8 cellular contexts compared by ENCODE assay signal in genomic region chr14:74084277-74085046, GRCh38. TPM values are rescaled to one million over a fixed set of nuclear protein-coding genes. Genes with fewer than 3 reads are reported as not detected.
DNase-seq lines count a peak whose midpoint lies in the region; TF ChIP-seq lines count a peak whose summit lies in the region.

ALDH6A1 (minus strand) TSS chr14:74084453; CDS start chr14:74084394, 59 bp downstream.
LIN52 (plus strand) TSS chr14:74084956; CDS start chr14:74084975, 19 bp downstream.

- H3K36me3 ChIP-seq in HAP-1 (replicated peaks) (no peaks in the 10 kb centered on the region), MG63 (no peaks in the 10 kb centered on the region)

- no peaks in the 10 kb centered on the region for H3K27me3 Mint-ChIP-seq in nephron (ENCODE audit: low read depth)
- H3K27me3 Mint-ChIP-seq in stimulated activated naive CD8-positive, alpha-beta T cell treated with anti-CD3 and anti-CD28 coated beads, Interleukin-15, Interleukin-2, amounts not matched to agents 100 ng/mL and 50 ng/mL, for 24 hours: no peaks in the 10 kb centered on the region

- peak within 1 kb of the TSS; percentile 69 for H3K4me3 ChIP-seq in HAP-1
- H3K4me3 ChIP-seq in MG63: peak within 1 kb of the TSS; percentile 88
- peak within 1 kb of the TSS; percentile 97 for H3K4me3 ChIP-seq in fibroblast of the aortic adventitia (ENCODE audit: low read depth, low read length)

- H3K9me3 ChIP-seq in HAP-1 (no peaks in the 10 kb centered on the region), MG63 (no peaks in the 10 kb centered on the region)

- peak within 1 kb of the TSS; percentile 93 to 97 (median 95) for H3K4me3 Mint-ChIP-seq in nephron
- H3K4me3 Mint-ChIP-seq in stimulated activated naive CD8-positive, alpha-beta T cell treated with anti-CD3 and anti-CD28 coated beads, Interleukin-15, Interleukin-2, amounts not matched to agents 100 ng/mL and 50 ng/mL, for 24 hours: peak within 1 kb of the TSS; percentile 99

- H3K27ac Mint-ChIP-seq in nephron: peak within 1 kb of the TSS; percentile 59 to 97 (median 75)
- peak within 1 kb of the TSS; percentile 98 for H3K27ac Mint-ChIP-seq in stimulated activated naive CD8-positive, alpha-beta T cell treated with anti-CD3 and anti-CD28 coated beads, Interleukin-15, Interleukin-2, amounts not matched to agents 100 ng/mL and 50 ng/mL, for 24 hours

- peaks cover 19% of the 10 kb centered on the region for H3K4me1 ChIP-seq in HAP-1

- H3K36me3 Mint-ChIP-seq in nephron (ENCODE audit: low read depth): no peaks in the 10 kb centered on the region
- peaks cover 4% of the 10 kb centered on the region for H3K36me3 Mint-ChIP-seq in stimulated activated naive CD8-positive, alpha-beta T cell treated with anti-CD3 and anti-CD28 coated beads, Interleukin-15, Interleukin-2, amounts not matched to agents 100 ng/mL and 50 ng/mL, for 24 hours (ENCODE audit: low read depth)

- in situ Hi-C loops in HAP-1 (cut with MboI; ENCODE audit: low sequenced_read_pairs): no loop called here

- H3K27me3 ChIP-seq in HAP-1 (ENCODE audit: low read depth): no peaks in the 10 kb centered on the region
- no peaks in the 10 kb centered on the region for H3K27me3 ChIP-seq in MG63

- no peak for TF ChIP-seq CTCF in fibroblast of the aortic adventitia (IDR thresholded peaks at IDR 0.05; ENCODE audit: insufficient read depth, low read length)
- no peak for TF ChIP-seq CTCF in nephron (IDR thresholded peaks at IDR 0.05; ENCODE audit: unreplicated experiment in 3 of 3)

- no peaks in the 10 kb centered on the region for H3K9me3 Mint-ChIP-seq in nephron
- H3K9me3 Mint-ChIP-seq in stimulated activated naive CD8-positive, alpha-beta T cell treated with anti-CD3 and anti-CD28 coated beads, Interleukin-15, Interleukin-2, amounts not matched to agents 100 ng/mL and 50 ng/mL, for 24 hours: no peaks in the 10 kb centered on the region

- peaks cover 16% of the 10 kb centered on the region for H3K4me1 Mint-ChIP-seq in nephron
- peaks cover 48% of the 10 kb centered on the region for H3K4me1 Mint-ChIP-seq in stimulated activated naive CD8-positive, alpha-beta T cell treated with anti-CD3 and anti-CD28 coated beads, Interleukin-15, Interleukin-2, amounts not matched to agents 100 ng/mL and 50 ng/mL, for 24 hours (ENCODE audit: low read depth)

- DNase-seq in GDM1 (lab: John Stamatoyannopoulos, UW) (peak; percentile 100), HAP-1 (ENCODE audit: low spot score in 2 of 2) (peak; percentile 100), MG63 (peak; percentile 98), SHP77 treated with DMSO at 0.1 percent for 48 hours (lab: John Stamatoyannopoulos, UW) (peak; percentile 99), fibroblast of the aortic adventitia (ENCODE audit: low read depth) (peak; percentile 100)
- peak; percentile 100 for DNase-seq in activated effector memory CD4-positive, alpha-beta T cell treated with anti-CD3 and anti-CD28 coated beads, Interleukin-2, amount 50 U/mL, for 16 hours

RNA-seq across cellular contexts. Expression of gene ALDH6A1, which starts in this region (rescaled TPM):
- total RNA-seq in MG63 (2014; rRNA removed; shearing (Covaris generic); ENCODE audit: low replicate concordance): 6.6 and 24.9 TPM in 2 replicates
- total RNA-seq in fibroblast of the aortic adventitia (ENCODE audit: low replicate concordance): 23.4 and 27.0 TPM in 2 replicates

RNA-seq across cellular contexts. Expression of gene LIN52, which starts in this region (rescaled TPM):
- 6.9 and 9.8 TPM in 2 replicates for total RNA-seq in MG63 (2014; rRNA removed; shearing (Covaris generic); ENCODE audit: low replicate concordance)
- total RNA-seq in fibroblast of the aortic adventitia (ENCODE audit: low replicate concordance): 9.2 and 10.0 TPM in 2 replicates

Comparison
In these comparisons a context has a peak if more than half of its experiments do, and no peak if none do; other contexts are left out.
1. Peak in every context shown above with its lines: DNase-seq and H3K4me3 ChIP-seq.